In genomic region chr2:217756375-217757107, GRCh38 we compare ENCODE assay signal across 8 cellular contexts.
A peak's percentile ranks its signal among the peaks of the same experiment; 100 is the strongest.
DNase-seq lines count a peak whose midpoint lies in the region; ATAC-seq and TF ChIP-seq lines count a peak whose summit lies in the region.

No MANE protein-coding gene starts in this region.

- peaks cover 0 to 6% of the 10 kb centered on the region in 2 donors for H3K27me3 Mint-ChIP-seq in CD4-positive, alpha-beta memory T cell
- no peaks in the 10 kb centered on the region for H3K27me3 Mint-ChIP-seq in T-helper 1 cell treated with Interleukin-12 subunit alpha and Interleukin-12 subunit beta and Interleukin-4 antibody, amounts not matched to agents 30 μg/mL and 1 μg/mL, for 36 hours (ENCODE audit: low read depth)

- peak; percentile 43 to 54 (median 48) for DNase-seq in CD4-positive, alpha-beta memory T cell
- peak; percentile 32 for DNase-seq in amniotic epithelial cell (ENCODE audit: low read depth)
- no peak for DNase-seq in right atrium auricular region (ENCODE audit: low spot score)
- peak; percentile 93 for DNase-seq in sciatic nerve (ENCODE audit: low spot score)
- no peak for DNase-seq in NCI-H187 (lab: John Stamatoyannopoulos, UW)

- CTCF ChIA-PET in CD4-positive, alpha-beta memory T cell (lab: Charles Lee; ENCODE audit: partially characterized antibody): interaction anchor here (0.6 to 2.7 kb wide), 19 partner anchors 8 to 1075 kb away, joined by 3 to 16 read pairs (median 4); no protein-coding TSS in a partner anchor

- peaks cover 0 to 4% (median 2%) of the 10 kb centered on the region in 8 donors for H3K9me3 Mint-ChIP-seq in CD4-positive, alpha-beta memory T cell
- peaks cover 5% of the 10 kb centered on the region for H3K9me3 Mint-ChIP-seq in T-helper 1 cell treated with Interleukin-12 subunit alpha and Interleukin-12 subunit beta and Interleukin-4 antibody, amounts not matched to agents 30 μg/mL and 1 μg/mL, for 36 hours

- peaks cover 19% of the 10 kb centered on the region for H3K4me1 ChIP-seq in CD4-positive, alpha-beta memory T cell (ENCODE audit: insufficient read depth, low read length)
- H3K4me1 ChIP-seq in right atrium auricular region: peaks cover 0 to 16% of the 10 kb centered on the region in 2 donors

- H3K9me3 ChIP-seq in CD4-positive, alpha-beta memory T cell (ENCODE audit: control insufficient read depth in 1 of 2, low read length in 2 of 2): no peaks in the 10 kb centered on the region
- H3K9me3 ChIP-seq in right atrium auricular region: peaks cover 0 to under 1% of the 10 kb centered on the region in 2 donors

- no peak overlapping the region for H3K27ac Mint-ChIP-seq in CD4-positive, alpha-beta memory T cell
- no peak overlapping the region for H3K27ac Mint-ChIP-seq in T-helper 1 cell treated with Interleukin-12 subunit alpha and Interleukin-12 subunit beta and Interleukin-4 antibody, amounts not matched to agents 30 μg/mL and 1 μg/mL, for 36 hours

- H3K36me3 Mint-ChIP-seq in CD4-positive, alpha-beta memory T cell: no peaks in the 10 kb centered on the region
- no peaks in the 10 kb centered on the region for H3K36me3 Mint-ChIP-seq in T-helper 1 cell treated with Interleukin-12 subunit alpha and Interleukin-12 subunit beta and Interleukin-4 antibody, amounts not matched to agents 30 μg/mL and 1 μg/mL, for 36 hours (ENCODE audit: low read depth)

- H3K4me3 ChIP-seq in CD4-positive, alpha-beta memory T cell (ENCODE audit: low read length in 2 of 2): no peak overlapping the region
- peak overlapping the region in 1 of 2 donors; percentile 18 for H3K4me3 ChIP-seq in right atrium auricular region

- no peaks in the 10 kb centered on the region for H3K36me3 ChIP-seq in CD4-positive, alpha-beta memory T cell (ENCODE audit: insufficient read depth, low read length)
- H3K36me3 ChIP-seq in right atrium auricular region: peaks cover 6% of the 10 kb centered on the region

- POLR2A ChIA-PET in CD4-positive, alpha-beta memory T cell (lab: Charles Lee; ENCODE audit: partially characterized antibody): no interaction called here

- intact Hi-C loops in CD4-positive, alpha-beta memory T cell (cut with micrococcal nuclease): loop anchor here (5.0 kb wide), 2 partner anchors 1059 to 1239 kb away; partner anchors contain the start of gene IGFBP5
- intact Hi-C loops in sciatic nerve (cut with DNase I): loop anchor here (10.0 kb wide), 1 partner anchor 1072 kb away; no protein-coding TSS in a partner anchor

- peaks cover 13 to 29% (median 24%) of the 10 kb centered on the region in 4 donors for H3K4me1 Mint-ChIP-seq in CD4-positive, alpha-beta memory T cell
- H3K4me1 Mint-ChIP-seq in T-helper 1 cell treated with Interleukin-12 subunit alpha and Interleukin-12 subunit beta and Interleukin-4 antibody, amounts not matched to agents 30 μg/mL and 1 μg/mL, for 36 hours (ENCODE audit: low read depth): peaks cover 18% of the 10 kb centered on the region

- ATAC-seq in HG02798 (IDR thresholded peaks at IDR 0.05; ENCODE audit: poor library complexity, unreplicated experiment): peak; percentile 60
- ATAC-seq in sciatic nerve: peak; percentile 92
- no peak for ATAC-seq in HG02678 (IDR thresholded peaks at IDR 0.05; ENCODE audit: unreplicated experiment)

- peak; percentile 92 to 93 for TF ChIP-seq CTCF in right atrium auricular region (IDR thresholded peaks at IDR 0.05)

- peak overlapping the region; percentile 29 to 72 (median 52) for H3K4me3 Mint-ChIP-seq in CD4-positive, alpha-beta memory T cell
- H3K4me3 Mint-ChIP-seq in T-helper 1 cell treated with Interleukin-12 subunit alpha and Interleukin-12 subunit beta and Interleukin-4 antibody, amounts not matched to agents 30 μg/mL and 1 μg/mL, for 36 hours: peak overlapping the region; percentile 2

- no peaks in the 10 kb centered on the region for H3K27me3 ChIP-seq in CD4-positive, alpha-beta memory T cell (ENCODE audit: insufficient read depth, low read length)
- no peaks in the 10 kb centered on the region for H3K27me3 ChIP-seq in right atrium auricular region

- H3K27ac ChIP-seq in CD4-positive, alpha-beta memory T cell (ENCODE audit: low read depth, low read length): no peak overlapping the region
- no peak overlapping the region for H3K27ac ChIP-seq in right atrium auricular region

Comparison
In these comparisons a context has a peak if more than half of its experiments do, and no peak if none do; other contexts are left out.
1. DNase-seq: peak in CD4-positive, alpha-beta memory T cell (5 of 5), amniotic epithelial cell (single experiment) and sciatic nerve (single experiment); none in right atrium auricular region (single experiment) and NCI-H187 (0 of 2).